Comparison of ENCODE assay signal across 8 cellular contexts in genomic region chr13:75482820-75483079, GRCh38. TPM values are rescaled to one million over a fixed set of nuclear protein-coding genes. Genes with fewer than 3 reads are reported as not detected.
DNase-seq lines count a peak whose midpoint lies in the region; ATAC-seq and TF ChIP-seq lines count a peak whose summit lies in the region.

No MANE protein-coding gene starts in this region.

- H3K9me3 ChIP-seq in mononuclear cell (ENCODE audit: low read depth, low read length) = no peaks in the 10 kb centered on the region
- H3K9me3 ChIP-seq in vagina = no peaks in the 10 kb centered on the region

- H3K27me3 Mint-ChIP-seq in stimulated activated naive CD8-positive, alpha-beta T cell treated with anti-CD3 and anti-CD28 coated beads, Interleukin-15, Interleukin-2, amounts not matched to agents 100 ng/mL and 50 ng/mL, for 24 hours = peaks cover 72% of the 10 kb centered on the region
- no peaks in the 10 kb centered on the region for H3K27me3 Mint-ChIP-seq in MCF 10A (ENCODE audit: insufficient read depth, unreplicated experiment)

- H3K36me3 ChIP-seq in vagina = no peaks in the 10 kb centered on the region

- CTCF ChIA-PET in MCF 10A (lab: Yijun Ruan, JAX) = interaction anchor here (0.6 to 10.0 kb wide), 34 partner anchors 9 to 317 kb away, joined by 3 to 176 read pairs (median 5); partner anchors contain the start of gene UCHL3

- no peak for TF ChIP-seq POLR2A in vagina (IDR thresholded peaks at IDR 0.05)

- H3K36me3 Mint-ChIP-seq in stimulated activated naive CD8-positive, alpha-beta T cell treated with anti-CD3 and anti-CD28 coated beads, Interleukin-15, Interleukin-2, amounts not matched to agents 100 ng/mL and 50 ng/mL, for 24 hours (ENCODE audit: low read depth) = no peaks in the 10 kb centered on the region
- H3K36me3 Mint-ChIP-seq in MCF 10A (ENCODE audit: insufficient read depth, unreplicated experiment) = no peaks in the 10 kb centered on the region

- BruUV-seq in MCF 10A (replicated peaks; lab: Mats Ljungman, UMichigan) = no TSS peak

- no peak for ATAC-seq in stimulated activated naive CD8-positive, alpha-beta T cell treated with anti-CD3 and anti-CD28 coated beads, Interleukin-15, Interleukin-2, amounts not matched to agents 100 U/mL and 50 U/mL, for 24 hours

- peaks cover 47% of the 10 kb centered on the region for H3K27me3 ChIP-seq in mononuclear cell (ENCODE audit: insufficient read depth, low read length)
- H3K27me3 ChIP-seq in vagina = no peaks in the 10 kb centered on the region

- peaks cover 4% of the 10 kb centered on the region for H3K9me3 Mint-ChIP-seq in stimulated activated naive CD8-positive, alpha-beta T cell treated with anti-CD3 and anti-CD28 coated beads, Interleukin-15, Interleukin-2, amounts not matched to agents 100 ng/mL and 50 ng/mL, for 24 hours
- no peaks in the 10 kb centered on the region for H3K9me3 Mint-ChIP-seq in MCF 10A (ENCODE audit: unreplicated experiment)

- peaks cover 25% of the 10 kb centered on the region for H3K4me1 ChIP-seq in mononuclear cell (ENCODE audit: insufficient read depth, low read length)
- H3K4me1 ChIP-seq in vagina = peaks cover 23% of the 10 kb centered on the region

- intact Hi-C loops in MCF 10A (cut with micrococcal nuclease) (loop anchor here (1.0 to 10.0 kb wide), 4 partner anchors 66 to 228 kb away; partner anchors contain the start of gene UCHL3), vagina (cut with DNase I) (loop anchor here (5.0 kb wide), 2 partner anchors 55 to 110 kb away; partner anchors contain the start of gene COMMD6)

- peak overlapping the region; percentile 72 for H3K27ac ChIP-seq in vagina

- peaks cover 45% of the 10 kb centered on the region for H3K4me1 Mint-ChIP-seq in stimulated activated naive CD8-positive, alpha-beta T cell treated with anti-CD3 and anti-CD28 coated beads, Interleukin-15, Interleukin-2, amounts not matched to agents 100 ng/mL and 50 ng/mL, for 24 hours (ENCODE audit: low read depth)
- no peaks in the 10 kb centered on the region for H3K4me1 Mint-ChIP-seq in MCF 10A (ENCODE audit: insufficient read depth, unreplicated experiment)

- peak overlapping the region; percentile 89 for H3K4me3 Mint-ChIP-seq in stimulated activated naive CD8-positive, alpha-beta T cell treated with anti-CD3 and anti-CD28 coated beads, Interleukin-15, Interleukin-2, amounts not matched to agents 100 ng/mL and 50 ng/mL, for 24 hours
- peak overlapping the region; percentile 81 for H3K4me3 Mint-ChIP-seq in MCF 10A (ENCODE audit: unreplicated experiment)

- POLR2A ChIA-PET in MCF 10A (lab: Yijun Ruan, JAX) = interaction anchor here (0.7 to 6.3 kb wide), 20 partner anchors 15 to 1773 kb away, joined by 3 to 40 read pairs (median 6); partner anchors contain the start of genes COMMD6 and UCHL3

- H3K27ac Mint-ChIP-seq in stimulated activated naive CD8-positive, alpha-beta T cell treated with anti-CD3 and anti-CD28 coated beads, Interleukin-15, Interleukin-2, amounts not matched to agents 100 ng/mL and 50 ng/mL, for 24 hours = no peak overlapping the region
- H3K27ac Mint-ChIP-seq in MCF 10A (ENCODE audit: low read depth, unreplicated experiment) = peak overlapping the region; percentile 47

- no peak for TF ChIP-seq CTCF in MCF 10A (IDR thresholded peaks at IDR 0.05; ENCODE audit: unreplicated experiment)
- no peak for TF ChIP-seq CTCF in vagina (IDR thresholded peaks at IDR 0.05)

- DNase-seq in stimulated activated naive CD8-positive, alpha-beta T cell treated with anti-CD3 and anti-CD28 coated beads, Interleukin-15, Interleukin-2, amounts not matched to agents 100 U/mL and 50 U/mL, for 24 hours = no peak
- DNase-seq in MCF 10A (ENCODE audit: unreplicated experiment) (no peak), vagina (ENCODE audit: extremely low spot score in 2 of 2) (no peak), DMS114 treated with DMSO at 0.1 percent for 48 hours (lab: John Stamatoyannopoulos, UW; ENCODE audit: unreplicated experiment) (no peak), HPDE6-E6E7 (ENCODE audit: extremely low spot score) (no peak)
- no peak for DNase-seq in activated CD8-positive, alpha-beta memory T cell treated with anti-CD3 and anti-CD28 coated beads, Interleukin-2, amount 50 U/mL, for 4 hours

- H3K4me3 ChIP-seq in mononuclear cell (ENCODE audit: low read length) = peak overlapping the region; percentile 51
- H3K4me3 ChIP-seq in vagina = peak overlapping the region; percentile 56 to 77

RNA-seq across cellular contexts. Expression of gene TBC1D4, which starts 0.8 kb away (rescaled TPM):
- total RNA-seq in MCF 10A (2022) (6.6 and 9.3 TPM in 2 replicates), mononuclear cell (34.5 TPM), vagina (25.0 TPM)

RNA-seq across cellular contexts. Expression of gene COMMD6, which starts 54.9 kb away (rescaled TPM):
- total RNA-seq in MCF 10A (2022) (132 TPM in 2 replicates), mononuclear cell (65.1 TPM), vagina (211 TPM)
